In the genomic region with DNA sequence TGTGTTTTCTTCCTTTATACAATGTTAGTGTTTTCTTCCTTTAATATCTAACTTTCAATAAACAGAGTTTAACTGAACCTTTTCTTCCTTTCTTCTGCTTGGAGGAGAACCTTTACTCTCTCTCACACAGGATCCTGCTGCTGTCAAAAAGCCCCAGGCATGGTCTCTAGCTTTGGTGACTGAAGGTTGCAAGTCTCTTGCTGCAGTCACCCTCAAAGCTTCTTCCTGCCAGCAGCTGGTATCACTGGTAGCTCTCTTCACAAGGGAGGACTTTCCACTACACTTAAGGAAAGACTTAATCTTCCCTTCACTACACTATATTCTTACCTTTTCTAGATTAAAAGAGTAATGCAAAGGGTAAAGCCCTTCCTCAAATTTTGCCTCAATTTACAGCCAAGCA, we compare ENCODE assay signal across 8 cellular contexts.
A peak's percentile ranks its signal among the peaks of the same experiment; 100 is the strongest.
DNase-seq lines count a peak whose midpoint lies in the region; ATAC-seq and TF ChIP-seq lines count a peak whose summit lies in the region.

No MANE protein-coding gene starts in this region.

- peak; percentile 50 for DNase-seq in PC-3
- no peak for DNase-seq in natural killer cell treated with Interleukin-12 subunit alpha and Interleukin-12 subunit beta and Interleukin-15 and Interleukin-18, amount 100 ng/mL, for 72 hours (ENCODE audit: low spot score)
- DNase-seq in COLO668 (lab: John Stamatoyannopoulos, UW; ENCODE audit: unreplicated experiment), result no peak
- DNase-seq in cerebellar nuclear complex (lab: John Stamatoyannopoulos, UW), result no peak
- DNase-seq in putamen (ENCODE audit: low spot score), result no peak

- H3K4me3 Mint-ChIP-seq in natural killer cell treated with Interleukin-12 subunit alpha and Interleukin-12 subunit beta and Interleukin-15 and Interleukin-18, amount 100 ng/mL, for 72 hours, result peak overlapping the region; percentile 24

- peak overlapping the region; percentile 78 for H3K4me2 ChIP-seq in PC-3 (ENCODE audit: low read length)

- H2AFZ ChIP-seq in PC-3 (ENCODE audit: low read length), result 0 out of 2 replicates have a peak overlapping the region, but pooled peaks have one; percentile 0

- H3K9me2 ChIP-seq in PC-3 (replicated peaks; ENCODE audit: low read length), result no peaks in the 10 kb centered on the region

- H3K36me3 Mint-ChIP-seq in natural killer cell treated with Interleukin-12 subunit alpha and Interleukin-12 subunit beta and Interleukin-15 and Interleukin-18, amount 100 ng/mL, for 72 hours, result no peaks in the 10 kb centered on the region

- peak overlapping the region; percentile 36 for H3K4me3 ChIP-seq in PC-3 (ENCODE audit: low read length)

- H3K27ac ChIP-seq in PC-3 (ENCODE audit: low read length), result peak overlapping the region; percentile 88

- ATAC-seq in GM18861 (IDR thresholded peaks at IDR 0.05; ENCODE audit: unreplicated experiment) (peak; percentile 58), HG02571 (IDR thresholded peaks at IDR 0.05; ENCODE audit: unreplicated experiment) (peak; percentile 62), PC-3 (peak; percentile 20), GM18870 (IDR thresholded peaks at IDR 0.05; ENCODE audit: unreplicated experiment) (no peak)
- no peak for ATAC-seq in natural killer cell treated with Interleukin-12 subunit alpha and Interleukin-12 subunit beta and Interleukin-15 and Interleukin-18, amount 100 ng/mL, for 72 hours

- H3K4me1 ChIP-seq in PC-3 (ENCODE audit: insufficient read depth, low read length), result peaks cover 41% of the 10 kb centered on the region

- intact Hi-C loops in PC-3 (cut with micrococcal nuclease), result loop anchor here (2.0 kb wide), 4 partner anchors 60 to 144 kb away; no protein-coding TSS in a partner anchor

- H3K4me1 Mint-ChIP-seq in natural killer cell treated with Interleukin-12 subunit alpha and Interleukin-12 subunit beta and Interleukin-15 and Interleukin-18, amount 100 ng/mL, for 72 hours (ENCODE audit: low read depth in 2 of 2), result peaks cover 29 to 51% of the 10 kb centered on the region in 2 donors

- CTCF ChIA-PET in PC-3 (lab: Charles Lee), result interaction anchor here (1.5 kb wide), 1 partner anchor 103 kb away, joined by 7 read pairs; no protein-coding TSS in a partner anchor

- BruUV-seq in PC-3 (replicated peaks; lab: Mats Ljungman, UMichigan), result no TSS peak

- no peaks in the 10 kb centered on the region for H3K27me3 ChIP-seq in PC-3 (ENCODE audit: low read length)

- peak overlapping the region; percentile 15 to 81 for H3K27ac Mint-ChIP-seq in natural killer cell treated with Interleukin-12 subunit alpha and Interleukin-12 subunit beta and Interleukin-15 and Interleukin-18, amount 100 ng/mL, for 72 hours

- H3F3A ChIP-seq in PC-3 (ENCODE audit: low read length, unreplicated experiment), result peaks cover 6% of the 10 kb centered on the region

- no peaks in the 10 kb centered on the region for H3K36me3 ChIP-seq in PC-3 (ENCODE audit: low read depth, low read length)

- no peaks in the 10 kb centered on the region for H3K9me3 ChIP-seq in PC-3 (ENCODE audit: low read length)

- H4K20me1 ChIP-seq in PC-3 (ENCODE audit: low read length), result no peaks in the 10 kb centered on the region

- TF ChIP-seq CTCF in PC-3 (conservative IDR thresholded peaks at IDR 0.05; ENCODE audit: low read depth, low read length), result no peak

- peaks cover 12% of the 10 kb centered on the region; the same call in 1 of the 2 replicates for H3K79me2 ChIP-seq in PC-3 (ENCODE audit: low read length)

- peak overlapping the region; percentile 73 for H3K9ac ChIP-seq in PC-3 (ENCODE audit: low read length)

- POLR2A ChIA-PET in PC-3 (lab: Charles Lee; ENCODE audit: unreplicated experiment), result interaction anchor here (1.0 kb wide), 1 partner anchor 108 kb away, joined by 3 read pairs; no protein-coding TSS in a partner anchor

- no peaks in the 10 kb centered on the region for H3K27me3 Mint-ChIP-seq in natural killer cell treated with Interleukin-12 subunit alpha and Interleukin-12 subunit beta and Interleukin-15 and Interleukin-18, amount 100 ng/mL, for 72 hours

- H3K9me3 Mint-ChIP-seq in natural killer cell treated with Interleukin-12 subunit alpha and Interleukin-12 subunit beta and Interleukin-15 and Interleukin-18, amount 100 ng/mL, for 72 hours, result no peaks in the 10 kb centered on the region

Comparison
In these comparisons a context has a peak if more than half of its experiments do, and no peak if none do; other contexts are left out.
1. ATAC-seq: peak in GM18861 (single experiment), HG02571 (single experiment) and PC-3 (single experiment); none in natural killer cell treated with Interleukin-12 subunit alpha and Interleukin-12 subunit beta and Interleukin-15 and Interleukin-18, amount 100 ng/mL, for 72 hours (0 of 2) and GM18870 (single experiment).